19 cellular contexts compared by ENCODE assay signal in genomic region chr9:113612828-113613227, GRCh38.
DNase-seq lines count a peak whose midpoint lies in the region; ATAC-seq and TF ChIP-seq lines count a peak whose summit lies in the region.
"Had no signal": no experiment of that assay in that cellular context is flagged by ENCODE, and none has a peak within 500 bp of the region (broad histone marks: within the 10 kb centered on the region; RNA-seq: fewer than 3 reads in every experiment).

No MANE protein-coding gene starts in this region.

- H2BK5ac ChIP-seq in mesenchymal stem cell (ENCODE audit: low read depth, low read length, poor library complexity, severe bottlenecking), result no peak overlapping the region

- no peaks in the 10 kb centered on the region for H3K27me3 Mint-ChIP-seq in chondrocyte (ENCODE audit: low read depth)
- H3K27me3 Mint-ChIP-seq: CD4-positive, alpha-beta memory T cell; IgD-negative memory B cell had no signal

- WGBS in mesenchymal stem cell, result 89% methylated on average over 6 of the region's 6 CpGs

- H3K14ac ChIP-seq in mesenchymal stem cell (ENCODE audit: low read length in 2 of 2), result no peak overlapping the region

- H3K23ac ChIP-seq in mesenchymal stem cell (ENCODE audit: low read length in 2 of 2), result no peak overlapping the region

- TF ChIP-seq CTCF in left ventricle myocardium inferior (IDR thresholded peaks at IDR 0.05; ENCODE audit: borderline replicate concordance), result no peak
- no peak for TF ChIP-seq CTCF in chondrocyte (IDR thresholded peaks at IDR 0.05)
- no peak for TF ChIP-seq CTCF in upper lobe of right lung (IDR thresholded peaks at IDR 0.05)

- no peak overlapping the region for H3K4me2 ChIP-seq in mesenchymal stem cell (ENCODE audit: low read length, poor library complexity, severe bottlenecking)

- H3K79me1 ChIP-seq in mesenchymal stem cell (replicated peaks; ENCODE audit: low read length, poor library complexity, severe bottlenecking), result no peaks in the 10 kb centered on the region

- ATAC-seq in upper lobe of right lung (no peak), HG03571 (IDR thresholded peaks at IDR 0.05; ENCODE audit: unreplicated experiment) (no peak)

- H3K36me3 ChIP-seq in left ventricle myocardium inferior (no peaks in the 10 kb centered on the region), mesenchymal stem cell (ENCODE audit: control insufficient read depth in 1 of 2, insufficient read depth in 2 of 2, low read depth in 1 of 2, low read length in 2 of 2) (no peaks in the 10 kb centered on the region), upper lobe of right lung (no peaks in the 10 kb centered on the region)
- H3K36me3 ChIP-seq: HAP-1 had no signal

- H3K36me3 Mint-ChIP-seq in chondrocyte (ENCODE audit: low read depth), result no peaks in the 10 kb centered on the region
- H3K36me3 Mint-ChIP-seq: CD4-positive, alpha-beta memory T cell; IgD-negative memory B cell had no signal

- intact Hi-C loops in left ventricle myocardium inferior (cut with micrococcal nuclease), result no loop called here
- intact Hi-C loops in cardiac septum (cut with DNase I), result no loop called here
- intact Hi-C loops in upper lobe of right lung (cut with DNase I), result no loop called here

- H4K8ac ChIP-seq in mesenchymal stem cell (ENCODE audit: low read length), result no peak overlapping the region

- no peak overlapping the region for H3K18ac ChIP-seq in mesenchymal stem cell (ENCODE audit: low read depth in 1 of 2, low read length in 2 of 2)

- H3K27me3 ChIP-seq in left ventricle myocardium inferior (ENCODE audit: low read depth) (no peaks in the 10 kb centered on the region), mesenchymal stem cell (ENCODE audit: control insufficient read depth in 1 of 2, insufficient read depth in 1 of 2, low read length in 2 of 2) (no peaks in the 10 kb centered on the region), upper lobe of right lung (no peaks in the 10 kb centered on the region)

- no peaks in the 10 kb centered on the region for H3K9me3 ChIP-seq in left ventricle myocardium inferior (replicated peaks)
- H3K9me3 ChIP-seq in mesenchymal stem cell (ENCODE audit: control insufficient read depth, low read length), result no peaks in the 10 kb centered on the region
- H3K9me3 ChIP-seq in upper lobe of right lung, result no peaks in the 10 kb centered on the region
- H3K9me3 ChIP-seq: HAP-1 had no signal

- H3K4me3 ChIP-seq in left ventricle myocardium inferior, result no peak overlapping the region
- H3K4me3 ChIP-seq in mesenchymal stem cell (ENCODE audit: insufficient read depth in 1 of 2, low read depth in 1 of 2, low read length in 2 of 2), result no peak overlapping the region
- no peak overlapping the region for H3K4me3 ChIP-seq in upper lobe of right lung
- H3K4me3 ChIP-seq: HAP-1 had no signal

- no peak overlapping the region for H3K4me3 Mint-ChIP-seq in chondrocyte (ENCODE audit: unreplicated experiment)
- H3K4me3 Mint-ChIP-seq: CD4-positive, alpha-beta memory T cell; HFFc6; IgD-negative memory B cell had no signal

- no peak overlapping the region for H2AK5ac ChIP-seq in mesenchymal stem cell (ENCODE audit: low read length, severe bottlenecking)

- H3K4me1 Mint-ChIP-seq in chondrocyte (ENCODE audit: low read depth), result peaks cover 47% of the 10 kb centered on the region

- H2BK12ac ChIP-seq in mesenchymal stem cell (ENCODE audit: low read length in 2 of 2), result peak overlapping the region in 1 of 2 experiments; percentile 51

- H2BK15ac ChIP-seq in mesenchymal stem cell (ENCODE audit: low read depth, poor library complexity, severe bottlenecking), result peak overlapping the region; percentile 26

- H4K91ac ChIP-seq in mesenchymal stem cell (ENCODE audit: low read length), result no peak overlapping the region

- no peak overlapping the region for H2AFZ ChIP-seq in mesenchymal stem cell (ENCODE audit: low read depth, low read length)

- H3K27ac Mint-ChIP-seq in chondrocyte (ENCODE audit: unreplicated experiment), result no peak overlapping the region
- H3K27ac Mint-ChIP-seq: CD4-positive, alpha-beta memory T cell; HFFc6; IgD-negative memory B cell had no signal

- DNase-seq in left ventricle myocardium inferior (no peak), cardiac septum (ENCODE audit: low spot score) (no peak), chondrocyte (ENCODE audit: low spot score) (peak; percentile 56), mesenchymal stem cell (no peak), upper lobe of right lung (peak; percentile 44), NCI-H82 treated with DMSO at 0.1 percent for 48 hours (lab: John Stamatoyannopoulos, UW; ENCODE audit: unreplicated experiment) (no peak)
- DNase-seq: 8988T; AML-193; C1 segment of cervical spinal cord; CD4-positive, alpha-beta memory T cell; COR-L47; DMS153; DMS79 treated with DMSO at 0.1 percent for 48 hours; EL; GOT3; HFFc6 had no signal

- H3K4me1 ChIP-seq in left ventricle myocardium inferior (peaks cover 86% of the 10 kb centered on the region), mesenchymal stem cell (ENCODE audit: control insufficient read depth, insufficient read depth, low read depth, low read length) (peaks cover 29% of the 10 kb centered on the region), upper lobe of right lung (peaks cover 43% of the 10 kb centered on the region)

- no peak overlapping the region for H3K9ac ChIP-seq in mesenchymal stem cell (ENCODE audit: low read length)

- peak overlapping the region; percentile 21 for H3K27ac ChIP-seq in left ventricle myocardium inferior (replicated peaks)
- no peak overlapping the region for H3K27ac ChIP-seq in mesenchymal stem cell (ENCODE audit: low read length, poor library complexity, severe bottlenecking)
- H3K27ac ChIP-seq in upper lobe of right lung, result no peak overlapping the region

- no peak overlapping the region for H2BK120ac ChIP-seq in mesenchymal stem cell (ENCODE audit: low read depth, low read length)

- H3K4ac ChIP-seq in mesenchymal stem cell (ENCODE audit: low read depth in 1 of 2, low read length in 2 of 2), result no peak overlapping the region

- no peaks in the 10 kb centered on the region for H3K9me3 Mint-ChIP-seq in chondrocyte (ENCODE audit: low read depth)
- H3K9me3 Mint-ChIP-seq: CD4-positive, alpha-beta memory T cell; HFFc6; IgD-negative memory B cell had no signal

Comparison
In these comparisons a context has a peak if more than half of its experiments do, and no peak if none do; other contexts are left out.
1. DNase-seq: peak in chondrocyte (single experiment) and upper lobe of right lung (single experiment); none in left ventricle myocardium inferior (single experiment), cardiac septum (single experiment), mesenchymal stem cell (single experiment) and NCI-H82 treated with DMSO at 0.1 percent for 48 hours (single experiment).